ENCODE assay signal across 8 cellular contexts in the genomic region with DNA sequence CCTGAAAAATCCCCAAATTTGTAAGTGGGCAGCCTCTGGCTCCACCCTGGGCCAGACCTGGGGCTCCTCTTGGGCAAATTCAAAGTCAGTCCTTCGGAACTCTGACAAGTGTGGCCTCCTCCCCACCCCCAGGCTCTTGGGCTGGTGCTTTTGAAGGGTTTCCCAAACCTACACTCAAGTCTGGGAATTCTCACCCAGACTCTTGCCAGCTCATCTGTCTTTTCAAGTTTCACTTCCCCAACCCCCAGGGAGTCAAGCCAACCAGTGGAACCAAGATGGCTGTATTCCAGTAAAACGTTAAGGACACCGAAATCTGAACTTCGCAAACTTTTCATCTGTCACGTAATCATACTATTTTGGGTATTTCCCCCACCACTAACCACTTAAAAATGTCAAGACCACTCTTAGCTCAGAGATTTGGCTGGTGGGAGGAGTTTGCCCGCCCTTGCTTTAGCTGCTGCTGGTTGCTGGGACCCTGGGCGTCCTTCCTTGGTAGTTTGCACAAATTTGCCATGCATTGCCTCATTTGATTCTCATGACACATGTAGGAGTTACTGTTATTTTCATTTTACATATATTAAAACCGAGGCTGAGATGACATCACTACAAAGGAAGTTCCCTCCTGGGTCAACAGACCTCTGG. TPM values are rescaled to one million over a fixed set of nuclear protein-coding genes. Genes with fewer than 3 reads are reported as not detected.
DNase-seq lines count a peak whose midpoint lies in the region; TF ChIP-seq lines count a peak whose summit lies in the region.

No MANE protein-coding gene starts in this region.

- H3K27ac Mint-ChIP-seq in HFFc6, result peak overlapping the region; percentile 51

- no peaks in the 10 kb centered on the region for H3K9me3 ChIP-seq in mucosa of rectum (ENCODE audit: control insufficient read depth in 2 of 2, low read length in 2 of 2)

- H3K4me3 Mint-ChIP-seq in HFFc6, result peak overlapping the region; percentile 2; the same call in 1 of the 2 replicates

- peaks cover 39% of the 10 kb centered on the region for H3K4me1 Mint-ChIP-seq in HFFc6 (ENCODE audit: low read depth)

- no peak for TF ChIP-seq CTCF in GM13977 (IDR thresholded peaks at IDR 0.05; ENCODE audit: extremely low read depth, insufficient read depth, missing control alignments)
- no peak for TF ChIP-seq CTCF in HFFc6 (IDR thresholded peaks at IDR 0.05)

- H3K4me1 ChIP-seq in mucosa of rectum (ENCODE audit: control insufficient read depth in 2 of 2, insufficient read depth in 2 of 2, low read length in 2 of 2), result peaks cover 9 to 34% of the 10 kb centered on the region in 2 donors

- CTCF ChIA-PET in HEK293T (lab: Yijun Ruan, JAX), result no interaction called here

- no peaks in the 10 kb centered on the region; the same call in 1 of the 2 replicates for H3K27me3 Mint-ChIP-seq in HFFc6 (ENCODE audit: insufficient read depth)

- H3K36me3 Mint-ChIP-seq in HFFc6 (ENCODE audit: low read depth), result peaks cover 23% of the 10 kb centered on the region

- no peaks in the 10 kb centered on the region for H3K9me3 Mint-ChIP-seq in HFFc6

- H3K27me3 ChIP-seq in mucosa of rectum (ENCODE audit: control insufficient read depth in 2 of 2, insufficient read depth in 2 of 2, low read length in 2 of 2), result no peaks in the 10 kb centered on the region

- H3K4me3 ChIP-seq in mucosa of rectum (ENCODE audit: low read length in 2 of 2), result no peak overlapping the region

- peak overlapping the region; percentile 32 to 63 for H3K27ac ChIP-seq in mucosa of rectum (ENCODE audit: low read depth in 2 of 2, low read length in 2 of 2)

- in situ Hi-C loops in GM13977 (cut with MboI; ENCODE audit: low pct_unique_long_range_greater_than_20kb, low sequenced_read_pairs, unreplicated experiment), result no loop called here

- peaks cover 24 to 40% of the 10 kb centered on the region in 2 donors for H3K36me3 ChIP-seq in mucosa of rectum (ENCODE audit: control insufficient read depth in 2 of 2, insufficient read depth in 2 of 2, low read length in 2 of 2)

- no peak overlapping the region for H3K9ac ChIP-seq in mucosa of rectum (ENCODE audit: low read depth in 1 of 2, low read length in 2 of 2)

- POLR2A ChIA-PET in HEK293T (lab: Yijun Ruan, JAX), result interaction anchor here (1.4 to 3.6 kb wide), 2 partner anchors 8 to 21 kb away, joined by 3 to 12 read pairs; no protein-coding TSS in a partner anchor

- DNase-seq in GM13977 (ENCODE audit: low spot score) (peak; percentile 69), HFFc6 (no peak), NOMO-1 treated with DMSO at 0.1 percent for 48 hours (lab: John Stamatoyannopoulos, UW; ENCODE audit: unreplicated experiment) (peak; percentile 90), hippocampal formation (lab: John Stamatoyannopoulos, UW) (no peak), superior temporal gyrus (ENCODE audit: extremely low spot score) (no peak), HEK293T (ENCODE audit: extremely low spot score) (no peak)
- DNase-seq in activated naive CD4-positive, alpha-beta T cell treated with anti-CD3 and anti-CD28 coated beads, Interleukin-2, amount 50 U/mL, for 16 hours, result peak; percentile 67

TF ChIP-seq in HEK293T, 16 proteins besides CTCF, POLR2A, EP300 and RAD21:
- TF ChIP-seq L3MBTL2 (conservative IDR thresholded peaks at IDR 0.05), result no peak
- no peak for TF ChIP-seq ZNF384 (IDR thresholded peaks at IDR 0.05)
- TF ChIP-seq FOXM1 (IDR thresholded peaks at IDR 0.05; ENCODE audit: borderline replicate concordance), result no peak
- no peak for TF ChIP-seq HDGF (IDR thresholded peaks at IDR 0.05; ENCODE audit: borderline replicate concordance)
- TF ChIP-seq FOXK2 (IDR thresholded peaks at IDR 0.05), result no peak
- no peak for TF ChIP-seq ELF4 (IDR thresholded peaks at IDR 0.05)
- no peak for TF ChIP-seq TARDBP (IDR thresholded peaks at IDR 0.05)
- TF ChIP-seq LEF1 (IDR thresholded peaks at IDR 0.05; ENCODE audit: borderline replicate concordance), result no peak
- TF ChIP-seq SUZ12 (IDR thresholded peaks at IDR 0.05), result no peak
- no peak for TF ChIP-seq ARNT (IDR thresholded peaks at IDR 0.05)
- TF ChIP-seq CTBP1 (IDR thresholded peaks at IDR 0.05; ENCODE audit: borderline replicate concordance), result no peak

RNA-seq across cellular contexts. Expression of a gene that starts 1.7 kb away (rescaled TPM):
- total RNA-seq in HFFc6 (2021; fragmentation: NEBNext Ultra II Directional; extraction: Animal tissue kit (Norgen Biotek cat#: 25700)), result not detected

RNA-seq across cellular contexts. Expression of a gene that starts 19.5 kb away (rescaled TPM):
- total RNA-seq in HFFc6 (2021; fragmentation: NEBNext Ultra II Directional; extraction: Animal tissue kit (Norgen Biotek cat#: 25700)), result 10 to 100 TPM; 50.3 to 57.4 (median 52.7) TPM

Comparison
In these comparisons a context has a peak if more than half of its experiments do, and no peak if none do; other contexts are left out.
1. DNase-seq: peak in GM13977 (single experiment), NOMO-1 treated with DMSO at 0.1 percent for 48 hours (single experiment) and activated naive CD4-positive, alpha-beta T cell treated with anti-CD3 and anti-CD28 coated beads, Interleukin-2, amount 50 U/mL, for 16 hours (single experiment); none in HFFc6 (single experiment), hippocampal formation (0 of 2), superior temporal gyrus (single experiment) and HEK293T (single experiment).